ENCODE assay signal across 24 cellular contexts in genomic region chr3:195813916-195814486, GRCh38.
"Had no signal": no experiment of that assay in that cellular context is flagged by ENCODE, and none has a peak within 500 bp of the region (broad histone marks: within the 10 kb centered on the region; RNA-seq: fewer than 3 reads in every experiment).

No MANE protein-coding gene starts in this region.

- H3K4me3 ChIP-seq: adrenal gland, breast epithelium, MG63, SK-N-MC had no signal

- FAIRE-seq: RCC 7860 had no signal

- H3K36me3 ChIP-seq: adrenal gland, breast epithelium, MG63 had no signal

- H3K27ac ChIP-seq: adrenal gland, breast epithelium, SK-N-MC, VCaP had no signal

- ATAC-seq: activated CD8-positive, alpha-beta T cell treated with anti-CD3 and anti-CD28 coated beads, Interleukin-2, amount 10 ng/mL, durations not matched to agents 7 days and 5 days had no signal

- H3K27me3 ChIP-seq: adrenal gland, MG63 had no signal

- H3K4me1 ChIP-seq: adrenal gland, breast epithelium had no signal

- H3K9me3 ChIP-seq: adrenal gland, breast epithelium, MG63 had no signal

- DNase-seq: activated CD4-positive, alpha-beta T cell treated with anti-CD3 and anti-CD28 coated beads for 4 hours; activated CD4-positive, alpha-beta T cell treated with anti-CD3 and anti-CD28 coated beads, Interleukin-2, amount 50 U/mL, for 4 hours; activated CD8-positive, alpha-beta memory T cell treated with anti-CD3 and anti-CD28 coated beads, Interleukin-2, amount 50 U/mL, for 48 hours; activated CD8-positive, alpha-beta T cell treated with anti-CD3 and anti-CD28 coated beads, Interleukin-2, amount 10 ng/mL, durations not matched to agents 7 days and 5 days; activated naive CD4-positive, alpha-beta T cell treated with anti-CD3 and anti-CD28 coated beads, Interleukin-2, amount 50 U/mL, for 16 hours; activated naive CD8-positive, alpha-beta T cell treated with anti-CD3 and anti-CD28 coated beads, Interleukin-2, amount 10 ng/mL, durations not matched to agents 7 days and 5 days; activated T-cell treated with anti-CD3 and anti-CD28 coated beads, Interleukin-2, amount 50 U/mL, for 1 hour; adrenal gland; anterior cingulate cortex; MG63; MV-4-11; NCI-H1092 treated with DMSO at 0.1 percent for 48 hours; NCI-H1436; NCI-H187 treated with DMSO at 0.1 percent for 48 hours; NCI-H345; NCI-H510A; NCI-H526 treated with DMSO at 0.1 percent for 48 hours; NK-92 treated with Interleukin-12 subunit alpha and Interleukin-12 subunit beta, amount 100 ng/mL, for 24 hours; OCI-M1; T-helper 1 cell had no signal
